Comparison of ENCODE assay signal across 1 cellular context in the genomic region with DNA sequence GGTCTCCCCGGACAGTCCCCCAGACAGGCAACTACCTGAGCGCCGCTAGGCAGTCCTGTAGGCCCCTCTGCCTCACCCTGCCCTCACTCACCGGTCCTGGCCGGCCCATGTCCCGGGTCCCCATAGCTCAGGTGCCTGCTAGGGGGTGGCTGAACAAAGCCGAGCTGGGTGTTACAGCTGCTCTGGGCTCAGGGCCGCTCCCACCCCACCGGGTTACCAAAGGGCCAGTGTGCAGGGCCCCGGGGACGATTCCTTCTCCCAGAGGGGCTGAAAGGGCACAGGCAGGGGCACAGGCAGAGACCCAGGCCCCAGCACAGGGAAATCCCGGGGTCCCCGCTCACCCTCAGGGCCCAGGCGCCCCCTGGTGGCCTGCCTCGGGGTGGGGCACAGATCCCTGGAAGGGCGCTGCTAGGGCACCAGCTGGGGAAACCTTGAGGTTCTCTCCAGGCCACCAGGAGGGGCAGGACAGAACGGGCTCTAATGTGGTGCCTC.
TF ChIP-seq lines count a peak whose summit lies in the region.

No MANE protein-coding gene starts in this region.

TF ChIP-seq in H1, 55 proteins besides CTCF, POLR2A, EP300 and RAD21:
- no peak for TF ChIP-seq ASH2L (IDR thresholded peaks at IDR 0.05; ENCODE audit: low read length)
- TF ChIP-seq TAF7 (optimal IDR thresholded peaks at IDR 0.05; ENCODE audit: borderline replicate concordance, low read depth, low read length): peak; percentile 21
- peak; percentile 51; the same call in 1 of the 2 replicates for TF ChIP-seq YY1 (IDR thresholded peaks at IDR 0.05; ENCODE audit: low read depth, low read length)
- TF ChIP-seq, protein P1, sequence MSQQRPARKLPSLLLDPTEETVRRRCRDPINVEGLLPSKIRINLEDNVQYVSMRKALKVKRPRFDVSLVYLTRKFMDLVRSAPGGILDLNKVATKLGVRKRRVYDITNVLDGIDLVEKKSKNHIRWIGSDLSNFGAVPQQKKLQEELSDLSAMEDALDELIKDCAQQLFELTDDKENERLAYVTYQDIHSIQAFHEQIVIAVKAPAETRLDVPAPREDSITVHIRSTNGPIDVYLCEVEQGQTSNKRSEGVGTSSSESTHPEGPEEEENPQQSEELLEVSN (IDR thresholded peaks at IDR 0.05): no peak
- TF ChIP-seq, protein P2, sequence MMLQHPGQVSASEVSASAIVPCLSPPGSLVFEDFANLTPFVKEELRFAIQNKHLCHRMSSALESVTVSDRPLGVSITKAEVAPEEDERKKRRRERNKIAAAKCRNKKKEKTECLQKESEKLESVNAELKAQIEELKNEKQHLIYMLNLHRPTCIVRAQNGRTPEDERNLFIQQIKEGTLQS (IDR thresholded peaks at IDR 0.05; ENCODE audit: insufficient read depth, low read depth, low read length): 0 out of 2 replicates have a peak, but pooled peaks have one; percentile 30
- peak; percentile 71; the same call in 1 of the 2 replicates for TF ChIP-seq GABPA (IDR thresholded peaks at IDR 0.05; ENCODE audit: borderline replicate concordance, insufficient read depth, low read length)
